ENCODE assay signal across 7 cellular contexts in the genomic region with DNA sequence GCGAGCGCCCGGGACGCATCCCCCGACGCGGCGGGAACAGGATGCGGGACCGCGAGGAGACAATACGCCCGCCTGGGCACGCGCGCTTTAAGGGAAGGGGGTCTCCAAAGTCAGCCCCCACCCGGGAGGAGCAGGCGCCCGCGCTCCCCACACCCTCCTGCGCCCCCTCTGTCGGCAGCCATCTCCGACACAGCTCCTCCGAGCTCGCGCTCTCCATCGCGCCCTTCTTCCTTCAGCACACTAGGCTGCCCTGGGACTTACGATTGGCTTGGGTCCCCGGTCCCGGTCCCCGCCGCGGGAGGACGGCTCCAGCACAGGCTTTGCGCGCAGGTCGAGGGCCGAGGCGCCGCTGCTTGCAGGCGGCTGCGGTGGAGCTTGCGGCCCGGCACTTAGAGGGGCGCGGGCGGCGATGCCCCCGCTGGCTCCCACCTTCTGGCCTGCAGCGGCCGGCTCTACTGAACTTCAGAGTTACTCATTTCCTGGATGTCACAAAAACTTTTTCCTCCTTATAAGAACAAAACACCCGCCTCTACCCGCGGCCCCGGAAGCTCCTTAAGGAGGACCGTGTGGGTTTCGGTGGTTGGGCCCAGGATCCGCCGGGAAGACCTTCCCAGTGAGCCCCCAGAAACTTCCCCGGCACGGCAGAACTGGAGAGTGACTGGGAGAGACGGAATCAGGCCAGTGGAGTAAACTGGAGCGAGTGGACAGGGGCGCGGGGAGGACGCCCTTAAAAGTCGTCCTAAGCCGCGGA.
DNase-seq lines count a peak whose midpoint lies in the region; ATAC-seq lines count a peak whose summit lies in the region.

A gene with protein sequence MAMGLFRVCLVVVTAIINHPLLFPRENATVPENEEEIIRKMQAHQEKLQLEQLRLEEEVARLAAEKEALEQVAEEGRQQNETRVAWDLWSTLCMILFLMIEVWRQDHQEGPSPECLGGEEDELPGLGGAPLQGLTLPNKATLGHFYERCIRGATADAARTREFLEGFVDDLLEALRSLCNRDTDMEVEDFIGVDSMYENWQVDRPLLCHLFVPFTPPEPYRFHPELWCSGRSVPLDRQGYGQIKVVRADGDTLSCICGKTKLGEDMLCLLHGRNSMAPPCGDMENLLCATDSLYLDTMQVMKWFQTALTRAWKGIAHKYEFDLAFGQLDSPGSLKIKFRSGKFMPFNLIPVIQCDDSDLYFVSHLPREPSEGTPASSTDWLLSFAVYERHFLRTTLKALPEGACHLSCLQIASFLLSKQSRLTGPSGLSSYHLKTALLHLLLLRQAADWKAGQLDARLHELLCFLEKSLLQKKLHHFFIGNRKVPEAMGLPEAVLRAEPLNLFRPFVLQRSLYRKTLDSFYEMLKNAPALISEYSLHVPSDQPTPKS (minus strand): TSS at position 481 of the 751 bp plus-strand sequence. CDS start 22,414 bp downstream, outside the sequence.

- peak; percentile 59 for ATAC-seq in GM18499 (IDR thresholded peaks at IDR 0.05; ENCODE audit: insufficient read depth, unreplicated experiment)
- peak; percentile 62 for ATAC-seq in HG02571 (IDR thresholded peaks at IDR 0.05; ENCODE audit: unreplicated experiment)

- peak; percentile 52 for DNase-seq in NCI-H146 (lab: John Stamatoyannopoulos, UW)
- peak; percentile 56 to 63 for DNase-seq in activated CD4-positive, alpha-beta T cell treated with anti-CD3 and anti-CD28 coated beads for 24 hours (ENCODE audit: low read depth in 2 of 2)
- DNase-seq in left kidney (ENCODE audit: low read depth, low spot score) = peak; percentile 89
- peak; percentile 76 for DNase-seq in stimulated activated CD4-positive, alpha-beta T cell treated with anti-CD3 and anti-CD28 coated beads, Interleukin-4, amount 100 ng/mL, for 24 hours

- H3K27ac ChIP-seq in cingulate gyrus (ENCODE audit: low read depth, low read length) = peak within 1 kb of the TSS; percentile 77

Comparison
In these comparisons a context has a peak if more than half of its experiments do, and no peak if none do; other contexts are left out.
1. Peak in every context shown above with its lines: DNase-seq, ATAC-seq and H3K27ac ChIP-seq.